Comparison of ENCODE assay signal across 25 cellular contexts in the genomic region with DNA sequence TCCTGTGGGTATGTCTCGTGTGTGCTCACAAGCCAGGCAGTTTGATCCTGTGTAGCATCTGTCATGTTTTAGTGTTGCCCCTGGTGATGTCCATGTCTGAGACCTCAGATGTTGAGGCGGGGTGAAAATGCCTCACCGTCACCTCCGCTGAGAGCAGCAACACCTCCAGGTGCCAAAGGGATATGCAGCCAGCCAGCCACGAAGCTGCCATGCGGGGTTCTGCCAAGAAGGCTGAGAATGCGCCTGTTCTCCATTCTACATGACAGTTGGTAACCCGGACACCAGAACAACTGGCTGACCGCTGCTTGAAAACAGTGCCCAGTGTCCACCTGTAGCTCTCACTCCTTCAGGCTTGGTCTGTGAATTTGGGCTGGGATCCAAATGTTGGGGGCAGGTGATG.
"Had no signal": no experiment of that assay in that cellular context is flagged by ENCODE, and none has a peak within 500 bp of the region (broad histone marks: within the 10 kb centered on the region; RNA-seq: fewer than 3 reads in every experiment).

No MANE protein-coding gene starts in this region.

- H3K4me1 Mint-ChIP-seq: immature natural killer cell, natural killer cell had no signal

- ATAC-seq: activated CD4-positive, alpha-beta T cell treated with anti-CD3 and anti-CD28 coated beads for 36 hours; activated naive CD4-positive, alpha-beta T cell treated with anti-CD3 and anti-CD28 coated beads, Interleukin-2, amount 50 U/mL, for 72 hours; activated T-cell treated with anti-CD3 and anti-CD28 coated beads, Interleukin-2, amount 50 U/mL, for 72 hours; lower lobe of right lung; natural killer cell had no signal

- H3K27ac ChIP-seq: epithelial cell of prostate, esophagus squamous epithelium, lower lobe of right lung, neutrophil, spleen, tibial nerve had no signal

- H3K4me3 Mint-ChIP-seq: activated CD4-positive, alpha-beta T cell treated with anti-CD3 and anti-CD28 coated beads for 36 hours; activated T-cell treated with anti-CD3 and anti-CD28 coated beads, Interleukin-2, amount 50 U/mL, for 72 hours; immature natural killer cell; natural killer cell had no signal

- H3K4me1 ChIP-seq: lower lobe of right lung, spleen had no signal

- H3K27me3 ChIP-seq: neutrophil, tibial nerve had no signal

- H3K27ac Mint-ChIP-seq: activated CD4-positive, alpha-beta T cell treated with anti-CD3 and anti-CD28 coated beads for 36 hours; activated T-cell treated with anti-CD3 and anti-CD28 coated beads, Interleukin-2, amount 50 U/mL, for 72 hours; immature natural killer cell; natural killer cell; progenitor cell of endocrine pancreas had no signal

- H3K4me3 ChIP-seq: esophagus squamous epithelium, lower lobe of right lung, spleen, tibial nerve had no signal

- DNase-seq: activated CD4-positive, alpha-beta T cell treated with anti-CD3 and anti-CD28 coated beads for 36 hours; activated CD4-positive, alpha-beta T cell treated with anti-CD3 and anti-CD28 coated beads, Interleukin-2, amount 50 U/mL, for 4 hours; activated CD4-positive, CD25-positive, alpha-beta regulatory T cell; activated naive CD4-positive, alpha-beta T cell; activated T-cell treated with anti-CD3 and anti-CD28 coated beads for 4 hours; activated T-cell treated with anti-CD3 and anti-CD28 coated beads, Interleukin-2, amount 50 U/mL, for 72 hours; dermis blood vessel endothelial cell; effector CD4-positive, alpha-beta T cell; esophagus squamous epithelium; foreskin melanocyte; glutamatergic neuron; hippocampal formation; immature natural killer cell; kidney; lower lobe of right lung; mesenchymal stem cell; natural killer cell; spleen; stimulated activated naive CD4-positive, alpha-beta T cell treated with Interleukin-2 at 50 U/mL for 16 hours; T-helper 1 cell had no signal

- H3K9me3 Mint-ChIP-seq: activated T-cell treated with anti-CD3 and anti-CD28 coated beads, Interleukin-2, amount 50 U/mL, for 72 hours; immature natural killer cell; natural killer cell had no signal

- H3K36me3 ChIP-seq: esophagus squamous epithelium, lower lobe of right lung, neutrophil, spleen, tibial nerve had no signal

- H3K36me3 Mint-ChIP-seq: activated naive CD4-positive, alpha-beta T cell treated with anti-CD3 and anti-CD28 coated beads, Interleukin-2, amount 50 U/mL, for 72 hours; immature natural killer cell; natural killer cell had no signal

- H3K9me3 ChIP-seq: esophagus squamous epithelium, lower lobe of right lung, neutrophil, spleen, tibial nerve had no signal
